15 cellular contexts compared by ENCODE assay signal in the genomic region with DNA sequence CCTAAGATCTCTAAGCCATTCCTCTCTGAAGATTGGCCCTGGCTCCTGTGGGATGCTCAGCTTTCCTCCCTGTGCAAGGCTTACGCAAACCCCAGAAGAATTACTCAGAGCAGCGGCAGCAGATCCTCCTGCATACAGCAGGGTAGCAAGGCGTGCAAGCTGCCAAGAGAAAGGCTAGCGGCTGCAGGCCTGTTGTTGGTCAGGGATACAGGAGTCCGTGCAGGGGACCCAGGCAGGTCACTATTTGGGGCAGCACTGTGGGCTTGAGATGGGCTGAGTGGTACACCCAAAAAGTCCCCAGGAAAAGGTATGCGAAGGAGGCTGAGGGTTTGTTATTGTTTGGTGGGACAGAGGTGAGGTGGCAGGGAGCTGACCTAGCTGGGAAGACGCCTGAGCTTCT. TPM values are rescaled to one million over a fixed set of nuclear protein-coding genes. Genes with fewer than 3 reads are reported as not detected.
A peak's percentile ranks its signal among the peaks of the same experiment; 100 is the strongest.
DNase-seq lines count a peak whose midpoint lies in the region; TF ChIP-seq lines count a peak whose summit lies in the region.
"Had no signal": no experiment of that assay in that cellular context is flagged by ENCODE, and none has a peak within 500 bp of the region (broad histone marks: within the 10 kb centered on the region; RNA-seq: fewer than 3 reads in every experiment).

No MANE protein-coding gene starts in this region.

- H3K9ac ChIP-seq in GM23248 (no peak overlapping the region), neural progenitor cell (no peak overlapping the region)

- no peak for TF ChIP-seq CTCF in choroid plexus epithelial cell (conservative IDR thresholded peaks at IDR 0.05; ENCODE audit: low read depth, low read length)
- TF ChIP-seq CTCF in neural progenitor cell (IDR thresholded peaks at IDR 0.05), result no peak
- TF ChIP-seq CTCF in GM13976 (IDR thresholded peaks at IDR 0.05; ENCODE audit: borderline replicate concordance, control extremely low read depth, extremely low read depth, insufficient read depth, missing control alignments), result no peak

- H3K4me1 ChIP-seq in GM23248 (ENCODE audit: insufficient read depth) (no peaks in the 10 kb centered on the region), neural progenitor cell (peaks cover 8% of the 10 kb centered on the region)
- H3K4me1 ChIP-seq: A549 had no signal

- no peak overlapping the region for H3K27ac Mint-ChIP-seq in activated CD4-positive, alpha-beta T cell treated with anti-CD3 and anti-CD28 coated beads, Interleukin-2, amount 10 ng/mL, durations not matched to agents 24 days and 14 days
- no peak overlapping the region for H3K27ac Mint-ChIP-seq in neural progenitor cell

- no peaks in the 10 kb centered on the region for H3K36me3 ChIP-seq in GM23248 (ENCODE audit: low read depth)
- no peaks in the 10 kb centered on the region for H3K36me3 ChIP-seq in neural progenitor cell
- H3K36me3 ChIP-seq: adrenal gland, gastrocnemius medialis, tibial artery had no signal

- intact Hi-C loops in activated CD4-positive, alpha-beta T cell treated with anti-CD3 and anti-CD28 coated beads, Interleukin-2, amount 10 ng/mL, durations not matched to agents 24 days and 14 days (cut with micrococcal nuclease), result loop anchor here (5.0 to 10.0 kb wide), 2 partner anchors 259 to 376 kb away; a partner anchor contains a TSS

- in situ Hi-C loops in GM23248 (cut with MboI), result no loop called here
- in situ Hi-C loops in GM13976 (cut with MboI; ENCODE audit: low sequenced_read_pairs, unreplicated experiment), result no loop called here

- H3K9me3 ChIP-seq in GM23248 (ENCODE audit: low read depth), result no peaks in the 10 kb centered on the region
- H3K9me3 ChIP-seq in neural progenitor cell (ENCODE audit: low read depth), result no peaks in the 10 kb centered on the region
- H3K9me3 ChIP-seq: A549, adrenal gland, gastrocnemius medialis, tibial artery had no signal

- 30 to 31% methylated on average over 7 of the region's 7 CpGs for WGBS in GM23248 (ENCODE audit: low coverage in 1 of 2, low lambda C conversion rate in 2 of 2, missing lambda C conversion rate in 2 of 2), 2 experiments

- H3K9me2 ChIP-seq in GM23248 (ENCODE audit: insufficient read depth), result no peaks in the 10 kb centered on the region

- H3K4me1 Mint-ChIP-seq in activated CD4-positive, alpha-beta T cell treated with anti-CD3 and anti-CD28 coated beads, Interleukin-2, amount 10 ng/mL, durations not matched to agents 24 days and 14 days, result peaks cover 16% of the 10 kb centered on the region
- peaks cover 22% of the 10 kb centered on the region for H3K4me1 Mint-ChIP-seq in neural progenitor cell

- H2AFZ ChIP-seq in GM23248, result no peak overlapping the region
- H2AFZ ChIP-seq in neural progenitor cell (replicated peaks), result no peak overlapping the region

- DNase-seq in activated CD4-positive, alpha-beta T cell treated with anti-CD3 and anti-CD28 coated beads, Interleukin-2, amount 10 ng/mL, durations not matched to agents 24 days and 14 days, result no peak
- DNase-seq in activated CD4-positive, alpha-beta T cell treated with anti-CD3 and anti-CD28 coated beads for 1 hour, result no peak
- peak; percentile 40 for DNase-seq in GM23248
- peak; percentile 10 for DNase-seq in choroid plexus epithelial cell (ENCODE audit: low read depth)
- DNase-seq in neural progenitor cell (ENCODE audit: low spot score), result no peak
- no peak for DNase-seq in pons (ENCODE audit: low spot score)
- DNase-seq in GM13976 (ENCODE audit: low spot score), result no peak
- no peak for DNase-seq in stimulated activated CD4-positive, alpha-beta T cell treated with anti-CD3 and anti-CD28 coated beads, Interleukin-4, amount 100 ng/mL, for 1 hour
- DNase-seq: adrenal gland; gastrocnemius medialis; GF-D8; NCI-H2107; stimulated activated CD4-positive, alpha-beta T cell treated with anti-CD3 and anti-CD28 coated beads, Interleukin-2, amount 100 ng/mL, for 24 hours; tibial artery had no signal

- peak overlapping the region; percentile 80 for H3K4me3 Mint-ChIP-seq in activated CD4-positive, alpha-beta T cell treated with anti-CD3 and anti-CD28 coated beads, Interleukin-2, amount 10 ng/mL, durations not matched to agents 24 days and 14 days
- H3K4me3 Mint-ChIP-seq in neural progenitor cell, result peak overlapping the region; percentile 85

- H3K27me3 ChIP-seq in GM23248 (replicated peaks; ENCODE audit: insufficient read depth), result peaks cover 38% of the 10 kb centered on the region
- H3K27me3 ChIP-seq in neural progenitor cell, result peaks cover 75% of the 10 kb centered on the region
- H3K27me3 ChIP-seq: adrenal gland, tibial artery had no signal

- H3K27ac ChIP-seq in GM23248, result no peak overlapping the region
- H3K27ac ChIP-seq in neural progenitor cell, result no peak overlapping the region
- H3K27ac ChIP-seq: A549, adrenal gland, gastrocnemius medialis, tibial artery had no signal

- H4K20me1 ChIP-seq in GM23248 (ENCODE audit: insufficient read depth) (no peaks in the 10 kb centered on the region), neural progenitor cell (ENCODE audit: low read depth) (peaks cover 14% of the 10 kb centered on the region)

- peaks cover 51% of the 10 kb centered on the region for H3K27me3 Mint-ChIP-seq in activated CD4-positive, alpha-beta T cell treated with anti-CD3 and anti-CD28 coated beads, Interleukin-2, amount 10 ng/mL, durations not matched to agents 24 days and 14 days
- H3K27me3 Mint-ChIP-seq in neural progenitor cell (ENCODE audit: insufficient read depth, low read depth), result peaks cover 22% of the 10 kb centered on the region

- H3F3A ChIP-seq in GM23248 (ENCODE audit: insufficient read depth) (no peaks in the 10 kb centered on the region), neural progenitor cell (ENCODE audit: low read depth) (peaks cover 16% of the 10 kb centered on the region)

- no peaks in the 10 kb centered on the region for H3K9me3 Mint-ChIP-seq in activated CD4-positive, alpha-beta T cell treated with anti-CD3 and anti-CD28 coated beads, Interleukin-2, amount 10 ng/mL, durations not matched to agents 24 days and 14 days
- H3K9me3 Mint-ChIP-seq in neural progenitor cell, result peaks cover 6% of the 10 kb centered on the region

- peaks cover 3% of the 10 kb centered on the region for H3K36me3 Mint-ChIP-seq in activated CD4-positive, alpha-beta T cell treated with anti-CD3 and anti-CD28 coated beads, Interleukin-2, amount 10 ng/mL, durations not matched to agents 24 days and 14 days (ENCODE audit: low read depth)
- peaks cover 10% of the 10 kb centered on the region for H3K36me3 Mint-ChIP-seq in neural progenitor cell

- H3K4me2 ChIP-seq in GM23248 (ENCODE audit: unreplicated experiment), result no peak overlapping the region
- H3K4me2 ChIP-seq in neural progenitor cell, result no peak overlapping the region

- H3K79me2 ChIP-seq in GM23248 (ENCODE audit: insufficient read depth), result no peaks in the 10 kb centered on the region
- no peaks in the 10 kb centered on the region for H3K79me2 ChIP-seq in neural progenitor cell (ENCODE audit: low read depth)

- no peak overlapping the region for H3K4me3 ChIP-seq in GM23248
- no peak overlapping the region for H3K4me3 ChIP-seq in choroid plexus epithelial cell (ENCODE audit: low read depth, low read length)
- H3K4me3 ChIP-seq in neural progenitor cell, result no peak overlapping the region
- H3K4me3 ChIP-seq: A549, adrenal gland had no signal

RNA-seq across cellular contexts. Expression of a gene that starts 1.5 kb away (rescaled TPM):
- 10.2 and 11.2 TPM in 2 replicates for total RNA-seq in activated CD4-positive, alpha-beta T cell treated with anti-CD3 and anti-CD28 coated beads, Interleukin-2, amount 10 ng/mL, durations not matched to agents 24 days and 14 days
- not detected in 2 replicates for total RNA-seq in GM23248 (2014; rRNA removed; shearing (Covaris generic))
- 0.11 TPM in 1 of 2 replicates, not detected in the other for polyA plus RNA-seq in GM23248 (2016; fragmentation: Nextera tagmentation; extraction: Ambion mirVana)
- 2.0 and 5.5 TPM in 2 replicates for total RNA-seq in neural progenitor cell (ENCODE audit: low replicate concordance)

RNA-seq across cellular contexts. Expression of a gene that starts 57.1 kb away (rescaled TPM):
- 16.5 and 17.0 TPM in 2 replicates for total RNA-seq in activated CD4-positive, alpha-beta T cell treated with anti-CD3 and anti-CD28 coated beads, Interleukin-2, amount 10 ng/mL, durations not matched to agents 24 days and 14 days
- total RNA-seq in GM23248 (2014; rRNA removed; shearing (Covaris generic)), result not detected in 2 replicates
- not detected in 2 replicates for polyA plus RNA-seq in GM23248 (2016; fragmentation: Nextera tagmentation; extraction: Ambion mirVana)
- total RNA-seq in neural progenitor cell (ENCODE audit: low replicate concordance), result 0.09 TPM in 1 of 2 replicates, not detected in the other
- total RNA-seq: gastrocnemius medialis had no signal
- polyA plus RNA-seq: A549 had no signal

Comparison
In these comparisons a context has a peak if more than half of its experiments do, and no peak if none do; other contexts are left out.
1. DNase-seq: peak in GM23248 (single experiment) and choroid plexus epithelial cell (single experiment); none in activated CD4-positive, alpha-beta T cell treated with anti-CD3 and anti-CD28 coated beads, Interleukin-2, amount 10 ng/mL, durations not matched to agents 24 days and 14 days (single experiment), activated CD4-positive, alpha-beta T cell treated with anti-CD3 and anti-CD28 coated beads for 1 hour (single experiment), neural progenitor cell (single experiment), pons (single experiment), GM13976 (single experiment) and stimulated activated CD4-positive, alpha-beta T cell treated with anti-CD3 and anti-CD28 coated beads, Interleukin-4, amount 100 ng/mL, for 1 hour (single experiment).
2. RNA of a gene that starts 57.1 kb away (total RNA-seq): 16.5 to 17.0 TPM in activated CD4-positive, alpha-beta T cell treated with anti-CD3 and anti-CD28 coated beads, Interleukin-2, amount 10 ng/mL, durations not matched to agents 24 days and 14 days; not detected in GM23248 and 0.09 TPM in neural progenitor cell; every median in the first group is over 10 times any median in the second.